ENCODE assay signal across 8 cellular contexts in the genomic region with DNA sequence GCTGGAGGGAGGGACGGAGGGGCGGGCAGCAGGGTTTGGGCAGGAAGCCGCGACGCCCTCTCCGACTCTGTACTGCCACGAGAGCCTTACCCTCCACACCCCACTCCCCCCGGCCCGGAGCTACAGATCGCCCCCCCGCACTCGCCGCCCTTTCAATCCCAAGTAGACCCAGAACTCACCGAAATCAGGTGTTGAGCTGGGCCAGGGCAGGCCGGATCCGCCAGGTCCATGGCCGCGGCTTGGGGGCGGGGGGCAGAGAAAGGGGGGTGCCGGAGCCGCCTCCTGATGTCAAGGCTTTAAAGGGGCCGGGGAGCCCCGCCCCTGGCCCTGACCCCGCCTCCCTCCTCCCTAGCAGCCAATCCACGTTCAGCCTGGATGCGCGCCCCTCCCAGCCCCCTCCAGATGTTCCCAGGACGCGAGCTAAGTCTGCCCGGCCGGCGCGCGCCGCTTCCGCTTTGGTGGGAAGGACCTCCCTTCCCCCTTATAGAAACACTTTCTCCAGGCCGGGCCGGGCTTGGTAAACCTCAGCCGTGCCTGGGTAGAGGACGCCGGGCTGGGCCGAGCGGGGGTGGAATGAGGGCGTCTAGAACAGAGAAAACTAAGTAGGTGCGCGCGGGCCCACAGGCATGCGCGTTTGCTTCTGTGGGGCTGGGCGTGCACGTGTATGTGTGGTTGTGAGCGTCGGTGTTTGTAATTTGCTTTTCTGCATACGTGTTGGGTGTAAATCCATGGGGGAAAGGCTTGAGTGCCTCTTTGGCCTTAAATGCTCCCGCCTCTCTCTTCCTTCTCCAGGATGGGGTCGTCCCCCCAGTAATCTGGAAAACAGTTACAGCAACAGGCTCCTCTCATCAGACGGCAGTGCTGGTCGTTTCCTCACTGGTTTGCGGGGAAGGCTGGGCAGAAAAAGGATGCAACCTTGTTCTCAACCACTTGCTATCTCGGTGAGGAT. TPM values are rescaled to one million over a fixed set of nuclear protein-coding genes. Genes with fewer than 3 reads are reported as not detected.
DNase-seq lines count a peak whose midpoint lies in the region; ATAC-seq, FAIRE-seq and TF ChIP-seq lines count a peak whose summit lies in the region.

NCKAP5L (minus strand) TSS at position 271 of the 949 bp plus-strand sequence. CDS start 24,369 bp downstream, outside the sequence.

- H3K36me3 ChIP-seq in A673 (ENCODE audit: insufficient read depth, low read length, poor library complexity, severe bottlenecking) (no peaks in the 10 kb centered on the region), WERI-Rb-1 (no peaks in the 10 kb centered on the region), mammary epithelial cell (ENCODE audit: insufficient read depth, low read length) (no peaks in the 10 kb centered on the region), small intestine (ENCODE audit: control insufficient read depth in 2 of 2, insufficient read depth in 2 of 2, low read length in 2 of 2) (no peaks in the 10 kb centered on the region)

- POLR2A ChIA-PET in A673 (lab: Charles Lee; ENCODE audit: low non-redundant PET), result interaction anchor here (0.6 to 0.8 kb wide), 6 partner anchors 11 to 1204 kb away, joined by 3 to 12 read pairs (median 7); partner anchors contain the start of gene TMBIM6

- intact Hi-C loops in A673 (cut with micrococcal nuclease; ENCODE audit: unreplicated experiment) (no loop called here), mammary epithelial cell (cut with micrococcal nuclease) (no loop called here)

- peak; percentile 98 for DNase-seq in A673 (ENCODE audit: low spot score)
- peak; percentile 95 for DNase-seq in NCI-H2196 (lab: John Stamatoyannopoulos, UW; ENCODE audit: unreplicated experiment)
- peak; percentile 95 for DNase-seq in WERI-Rb-1
- DNase-seq in mammary epithelial cell, result peak; percentile 96
- peak; percentile 97 for DNase-seq in iPS-NIHi11 (ENCODE audit: low spot score)
- DNase-seq in small intestine, result peak; percentile 91

- dilution Hi-C loops in mammary epithelial cell (cut with HindIII; ENCODE audit: low sequenced_read_pairs), result no loop called here

- H3K4me2 ChIP-seq in mammary epithelial cell (ENCODE audit: insufficient read depth, low read depth, low read length), result peak within 1 kb of the TSS; percentile 85

- no peaks in the 10 kb centered on the region for H4K20me1 ChIP-seq in mammary epithelial cell (ENCODE audit: insufficient read depth, low read length)

- CTCF ChIA-PET in A673 (lab: Charles Lee) (interaction anchor here (0.5 to 1.5 kb wide), 4 partner anchors 11 to 528 kb away, joined by 4 to 6 read pairs (median 6); partner anchors contain the start of gene TMBIM6), mammary epithelial cell (lab: Charles Lee; ENCODE audit: low non-redundant PET) (no interaction called here)

- BruUV-seq in A673 (replicated peaks; lab: Mats Ljungman, UMichigan) (TSS peak; percentile 76), mammary epithelial cell (replicated peaks; lab: Mats Ljungman, UMichigan) (TSS peak; percentile 47)

- H3K27ac ChIP-seq in A673 (ENCODE audit: low read depth, low read length, poor library complexity, severe bottlenecking), result peak within 1 kb of the TSS; percentile 83
- H3K27ac ChIP-seq in WERI-Rb-1, result peak within 1 kb of the TSS; percentile 49
- peak within 1 kb of the TSS; percentile 65 for H3K27ac ChIP-seq in mammary epithelial cell (ENCODE audit: insufficient read depth, low read depth, low read length)
- H3K27ac ChIP-seq in small intestine (ENCODE audit: low read depth in 1 of 2, low read length in 1 of 2), result peak within 1 kb of the TSS in 1 of 2 donors; percentile 88

- peaks cover 44% of the 10 kb centered on the region for H3K79me2 ChIP-seq in mammary epithelial cell (ENCODE audit: insufficient read depth, low read length)

- no peak for TF ChIP-seq CTCF in A673 (conservative IDR thresholded peaks at IDR 0.05; ENCODE audit: low read depth, low read length)
- TF ChIP-seq CTCF in WERI-Rb-1 (IDR thresholded peaks at IDR 0.05; ENCODE audit: low read depth, low read length), result no peak
- TF ChIP-seq CTCF in mammary epithelial cell (conservative IDR thresholded peaks at IDR 0.05 in 1 of 2, IDR thresholded peaks at IDR 0.05 in 1 of 2; ENCODE audit: extremely low read depth in 1 of 2, insufficient read depth in 1 of 2, low read depth in 1 of 2, low read length in 2 of 2), result no peak

- H3K27me3 ChIP-seq in A673 (replicated peaks; ENCODE audit: insufficient read depth, low read depth, low read length, poor library complexity) (no peaks in the 10 kb centered on the region), WERI-Rb-1 (ENCODE audit: insufficient read depth, low read depth, severe bottlenecking) (no peaks in the 10 kb centered on the region), mammary epithelial cell (ENCODE audit: insufficient read depth, low read length) (no peaks in the 10 kb centered on the region), small intestine (ENCODE audit: control insufficient read depth in 2 of 2, insufficient read depth in 2 of 2, low read length in 2 of 2) (peaks cover 0 to 2% of the 10 kb centered on the region in 2 donors)

- H3K9ac ChIP-seq in mammary epithelial cell (ENCODE audit: insufficient read depth, low read length), result peak within 1 kb of the TSS; percentile 61

- no peak for FAIRE-seq in small intestine (lab: Jason Lieb, UNC)

- WGBS in mammary epithelial cell (ENCODE audit: low coverage, missing lambda C conversion rate), result under 1% methylated on average over 18 of the region's 60 CpGs
- WGBS in small intestine, 3 donors, result 0 to 1% (median 0%) methylated on average over 43 to 60 of the region's 60 CpGs

- peak within 1 kb of the TSS; percentile 96 for H2AFZ ChIP-seq in mammary epithelial cell (ENCODE audit: low read depth, low read length)

- in situ Hi-C loops in mammary epithelial cell (cut with MboI; ENCODE audit: low sequenced_read_pairs in 2 of 2), result no loop called here

- H3K4me3 ChIP-seq in A673 (ENCODE audit: low read depth, low read length, poor library complexity, severe bottlenecking) (peak within 1 kb of the TSS; percentile 71), WERI-Rb-1 (ENCODE audit: low read depth, low read length) (peak within 1 kb of the TSS; percentile 80), mammary epithelial cell (replicated peaks in 1 of 3; ENCODE audit: insufficient read depth in 1 of 3, low read depth in 2 of 3, low read length in 3 of 3) (peak within 1 kb of the TSS; percentile 58 to 82 (median 76)), small intestine (ENCODE audit: low read depth in 1 of 2, low read length in 2 of 2) (peak within 1 kb of the TSS; percentile 69 to 71)

- H3K4me1 ChIP-seq in A673 (ENCODE audit: insufficient read depth, low read length, poor library complexity, severe bottlenecking) (peaks cover 32% of the 10 kb centered on the region), mammary epithelial cell (ENCODE audit: insufficient read depth, low read length) (peaks cover 45% of the 10 kb centered on the region), small intestine (ENCODE audit: control insufficient read depth in 2 of 2, insufficient read depth in 1 of 2, low read depth in 1 of 2, low read length in 1 of 2) (peaks cover 0 to 2% of the 10 kb centered on the region in 2 donors)

- no peaks in the 10 kb centered on the region for H3K9me3 ChIP-seq in A673 (ENCODE audit: low read depth, low read length, poor library complexity, severe bottlenecking)
- no peaks in the 10 kb centered on the region for H3K9me3 ChIP-seq in WERI-Rb-1 (ENCODE audit: severe bottlenecking)
- no peaks in the 10 kb centered on the region for H3K9me3 ChIP-seq in mammary epithelial cell (replicated peaks; ENCODE audit: insufficient read depth, low read length)
- no peaks in the 10 kb centered on the region for H3K9me3 ChIP-seq in small intestine (ENCODE audit: control insufficient read depth, low read depth)

- ATAC-seq in GM18868 (IDR thresholded peaks at IDR 0.05; ENCODE audit: unreplicated experiment), result peak; percentile 83
- peak; percentile 86 for ATAC-seq in HG03108 (IDR thresholded peaks at IDR 0.05; ENCODE audit: unreplicated experiment)

RNA-seq across cellular contexts. Expression of gene NCKAP5L, which starts in this region (rescaled TPM):
- total RNA-seq in A673 (2021) (28.2 and 29.0 TPM in 2 replicates), mammary epithelial cell (10 to 100 TPM; 24.1 to 27.2 TPM)
- polyA plus RNA-seq in mammary epithelial cell (6.4 TPM), small intestine (1 to 10 TPM in 2 of 3 donors, under 1 TPM in 1; 0.45 to 4.7 (median 1.1) TPM)
- polyA minus RNA-seq in mammary epithelial cell, result 13.5 TPM
